Comparison of ENCODE assay signal across 1 cellular context in genomic region chr6:128889870-128890269, GRCh38.
A peak's percentile ranks its signal among the peaks of the same experiment; 100 is the strongest.
TF ChIP-seq lines count a peak whose summit lies in the region.

No MANE protein-coding gene starts in this region.

TF ChIP-seq in HepG2, 621 proteins besides CTCF, POLR2A, EP300 and RAD21:
- TF ChIP-seq RAD51 (IDR thresholded peaks at IDR 0.05; ENCODE audit: borderline replicate concordance) = peak; percentile 47; the same call in 1 of the 2 replicates
- TF ChIP-seq CBX1 (IDR thresholded peaks at IDR 0.05; ENCODE audit: low read depth) = no peak
